Comparison of ENCODE assay signal across 9 cellular contexts in the genomic region with DNA sequence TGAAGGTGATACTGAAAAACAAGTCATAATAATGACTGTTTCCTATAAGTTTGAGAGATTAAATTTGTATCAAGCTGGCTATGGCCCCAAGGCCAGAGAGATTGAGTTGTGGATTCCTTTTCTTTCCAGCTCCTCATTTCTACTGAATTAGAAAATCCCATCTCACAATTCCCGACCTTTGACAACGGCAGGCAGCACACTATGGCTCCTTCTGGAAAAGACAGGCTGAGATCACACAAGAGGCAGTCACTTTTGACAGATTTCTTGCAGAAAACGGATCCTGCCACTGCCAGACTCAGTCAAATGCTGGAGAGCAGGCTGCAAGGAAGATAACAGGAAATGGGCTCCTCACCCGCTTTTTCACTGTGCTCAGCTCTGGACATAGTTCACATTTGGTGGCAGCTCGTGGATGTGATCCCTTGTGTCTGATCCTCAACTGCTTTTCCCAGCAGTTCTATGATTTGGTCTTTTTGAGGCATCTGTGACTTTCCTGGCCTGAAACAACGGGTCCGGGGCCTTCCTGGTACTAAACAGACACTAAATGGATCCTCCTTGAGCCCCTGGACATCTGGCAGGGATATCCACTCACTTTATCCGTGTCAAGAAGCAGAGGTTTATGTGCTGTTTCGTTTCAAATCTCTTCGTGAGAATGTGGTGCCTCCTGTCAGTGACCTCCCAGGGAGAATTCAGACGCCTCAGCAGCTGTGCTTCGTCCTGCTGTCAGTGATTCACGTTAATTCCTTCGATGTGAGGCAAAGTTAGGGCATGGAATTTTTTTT. TPM values are rescaled to one million over a fixed set of nuclear protein-coding genes. Genes with fewer than 3 reads are reported as not detected.
DNase-seq lines count a peak whose midpoint lies in the region; ATAC-seq and TF ChIP-seq lines count a peak whose summit lies in the region.
"Had no signal": no experiment of that assay in that cellular context is flagged by ENCODE, and none has a peak within 500 bp of the region (broad histone marks: within the 10 kb centered on the region; RNA-seq: fewer than 3 reads in every experiment).

No MANE protein-coding gene starts in this region.

- H3K27me3 Mint-ChIP-seq in brain = peaks cover 11% of the 10 kb centered on the region
- peaks cover 32 to 75% of the 10 kb centered on the region in 2 donors for H3K27me3 Mint-ChIP-seq in effector memory CD8-positive, alpha-beta T cell

- no peaks in the 10 kb centered on the region for H3K36me3 Mint-ChIP-seq in brain
- no peaks in the 10 kb centered on the region for H3K36me3 Mint-ChIP-seq in effector memory CD8-positive, alpha-beta T cell (ENCODE audit: insufficient read depth)

- TF ChIP-seq CTCF in brain (conservative IDR thresholded peaks at IDR 0.05) = no peak

- ATAC-seq in HG02798 (IDR thresholded peaks at IDR 0.05; ENCODE audit: poor library complexity, unreplicated experiment) = no peak
- ATAC-seq in GM19324 (IDR thresholded peaks at IDR 0.05; ENCODE audit: low FRiP score, unreplicated experiment) = no peak
- ATAC-seq in effector memory CD8-positive, alpha-beta T cell (replicated peaks) = no peak
- ATAC-seq: activated naive CD8-positive, alpha-beta T cell treated with anti-CD3 and anti-CD28 coated beads, Interleukin-2, amount 50 U/mL, for 24 hours had no signal

- no peak overlapping the region for H3K4me3 Mint-ChIP-seq in brain
- H3K4me3 Mint-ChIP-seq in effector memory CD8-positive, alpha-beta T cell = no peak overlapping the region
- H3K4me3 Mint-ChIP-seq: activated naive CD8-positive, alpha-beta T cell treated with anti-CD3 and anti-CD28 coated beads, Interleukin-2, amount 50 U/mL, for 24 hours had no signal

- H3K9me3 Mint-ChIP-seq in brain = peaks cover 0 to 15% (median 3%) of the 10 kb centered on the region in 5 experiments
- H3K9me3 Mint-ChIP-seq in effector memory CD8-positive, alpha-beta T cell = no peaks in the 10 kb centered on the region
- H3K9me3 Mint-ChIP-seq: activated naive CD8-positive, alpha-beta T cell treated with anti-CD3 and anti-CD28 coated beads, Interleukin-2, amount 50 U/mL, for 24 hours had no signal

- H3K4me1 Mint-ChIP-seq in brain = peaks cover 41% of the 10 kb centered on the region
- H3K4me1 Mint-ChIP-seq in effector memory CD8-positive, alpha-beta T cell (ENCODE audit: low read depth in 2 of 2) = peaks cover 0 to 2% of the 10 kb centered on the region in 2 donors
- H3K4me1 Mint-ChIP-seq: activated naive CD8-positive, alpha-beta T cell treated with anti-CD3 and anti-CD28 coated beads, Interleukin-2, amount 50 U/mL, for 24 hours had no signal

- peak; percentile 46 for DNase-seq in HT1080 (ENCODE audit: low read depth)
- DNase-seq in kidney glomerular epithelial cell (lab: John Stamatoyannopoulos, UW) = peak; percentile 79
- peak; percentile 63 for DNase-seq in stromal cell of bone marrow (ENCODE audit: low read depth)
- no peak for DNase-seq in effector memory CD8-positive, alpha-beta T cell
- DNase-seq: activated naive CD8-positive, alpha-beta T cell treated with anti-CD3 and anti-CD28 coated beads, Interleukin-2, amount 50 U/mL, for 24 hours; upper lobe of left lung had no signal

- H3K27ac Mint-ChIP-seq in brain = peak overlapping the region in 4 of 5 experiments; percentile 62 to 92 (median 78)
- no peak overlapping the region for H3K27ac Mint-ChIP-seq in effector memory CD8-positive, alpha-beta T cell
- H3K27ac Mint-ChIP-seq: activated naive CD8-positive, alpha-beta T cell treated with anti-CD3 and anti-CD28 coated beads, Interleukin-2, amount 50 U/mL, for 24 hours had no signal

RNA-seq across cellular contexts. Expression of a gene that starts 26.1 kb away (rescaled TPM):
- 12.7 and 14.4 TPM in 2 replicates for total RNA-seq in HT1080 (2014; rRNA removed; shearing (Covaris generic))
- 14.7 and 15.8 TPM in 2 replicates for polyA plus RNA-seq in HT1080 (2015; cell fraction: cytosol; rRNA removed)
- 11.2 and 11.4 TPM in 2 replicates for polyA plus RNA-seq in HT1080 (2015; cell fraction: nucleus; rRNA removed)
- 93.7 TPM for polyA plus RNA-seq in brain (ENCODE audit: insufficient read depth, low read depth, low replicate concordance)

Comparison
In these comparisons a context has a peak if more than half of its experiments do, and no peak if none do; other contexts are left out.
1. DNase-seq: peak in HT1080 (single experiment), kidney glomerular epithelial cell (single experiment) and stromal cell of bone marrow (single experiment); none in effector memory CD8-positive, alpha-beta T cell (0 of 3).
2. H3K27ac Mint-ChIP-seq: peak in brain (4 of 5); none in effector memory CD8-positive, alpha-beta T cell (0 of 2).